Comparison of ENCODE assay signal across 1 cellular context in genomic region chr22:39360674-39361413, GRCh38.
TF ChIP-seq lines count a peak whose summit lies in the region.

No MANE protein-coding gene starts in this region.

TF ChIP-seq in GM23338, 12 proteins besides CTCF, POLR2A, EP300 and RAD21 (continued from another document):
- no peak for TF ChIP-seq REST (IDR thresholded peaks at IDR 0.05; ENCODE audit: unreplicated experiment)
- TF ChIP-seq ZNF462 (CRISPR knock-in tag; IDR thresholded peaks at IDR 0.05): peak; percentile 61; the same call in 1 of the 2 replicates
- TF ChIP-seq ZNF114 (CRISPR knock-in tag; IDR thresholded peaks at IDR 0.05): no peak
